18 cellular contexts compared by ENCODE assay signal in the genomic region with DNA sequence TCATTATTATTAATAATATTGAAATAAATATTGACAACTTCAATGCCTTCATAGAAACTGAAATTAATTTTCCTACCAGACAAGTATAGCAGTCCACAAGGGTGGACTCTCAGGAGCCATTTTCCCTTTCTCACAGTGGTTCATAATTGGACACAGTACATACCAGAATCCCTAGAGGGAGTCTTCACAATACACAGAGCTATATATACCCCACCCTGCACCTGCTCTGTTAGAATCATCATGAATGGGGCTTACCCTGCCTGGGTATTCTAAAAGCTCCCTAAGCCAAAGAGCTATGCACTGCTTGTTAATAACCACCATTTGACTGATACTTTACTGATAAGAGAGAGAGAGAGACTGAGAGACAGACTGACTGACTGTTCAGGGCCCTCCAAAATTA.
DNase-seq lines count a peak whose midpoint lies in the region; ATAC-seq and TF ChIP-seq lines count a peak whose summit lies in the region.
"Had no signal": no experiment of that assay in that cellular context is flagged by ENCODE, and none has a peak within 500 bp of the region (broad histone marks: within the 10 kb centered on the region; RNA-seq: fewer than 3 reads in every experiment).

No MANE protein-coding gene starts in this region.

- no peak for TF ChIP-seq CTCF in type B pancreatic cell (conservative IDR thresholded peaks at IDR 0.05)

- no peaks in the 10 kb centered on the region for H3K27me3 ChIP-seq in H7 (ENCODE audit: control insufficient read depth, insufficient read depth, low read length)

- CTCF ChIA-PET in activated CD4-positive, alpha-beta T cell treated with anti-CD3 and anti-CD28 coated beads for 36 hours (lab: Charles Lee), result no interaction called here

- intact Hi-C loops in activated CD4-positive, alpha-beta T cell treated with anti-CD3 and anti-CD28 coated beads for 36 hours (cut with DNase I, micrococcal nuclease), result no loop called here

- ATAC-seq in HG02642 (IDR thresholded peaks at IDR 0.05; ENCODE audit: poor library complexity, unreplicated experiment), result peak; percentile 49
- no peak for ATAC-seq in activated CD4-positive, alpha-beta T cell treated with anti-CD3 and anti-CD28 coated beads for 36 hours
- ATAC-seq: left cardiac atrium, right cardiac atrium had no signal

- H3K9me3 Mint-ChIP-seq in type B pancreatic cell, result no peaks in the 10 kb centered on the region
- no peaks in the 10 kb centered on the region for H3K9me3 Mint-ChIP-seq in activated CD4-positive, alpha-beta T cell treated with anti-CD3 and anti-CD28 coated beads for 36 hours (ENCODE audit: low read depth)

- peaks cover 46% of the 10 kb centered on the region for H3K4me1 Mint-ChIP-seq in type B pancreatic cell (ENCODE audit: unreplicated experiment)
- no peaks in the 10 kb centered on the region for H3K4me1 Mint-ChIP-seq in activated CD4-positive, alpha-beta T cell treated with anti-CD3 and anti-CD28 coated beads for 36 hours
- H3K4me1 Mint-ChIP-seq: CD8-positive, alpha-beta memory T cell had no signal

- no peak overlapping the region for H3K4me3 Mint-ChIP-seq in type B pancreatic cell
- H3K4me3 Mint-ChIP-seq in activated CD4-positive, alpha-beta T cell treated with anti-CD3 and anti-CD28 coated beads for 36 hours, result no peak overlapping the region

- POLR2A ChIA-PET in activated CD4-positive, alpha-beta T cell treated with anti-CD3 and anti-CD28 coated beads for 36 hours (lab: Charles Lee), result no interaction called here

- no peak overlapping the region for H3K27ac Mint-ChIP-seq in type B pancreatic cell
- no peak overlapping the region for H3K27ac Mint-ChIP-seq in activated CD4-positive, alpha-beta T cell treated with anti-CD3 and anti-CD28 coated beads for 36 hours
- H3K27ac Mint-ChIP-seq: CD8-positive, alpha-beta memory T cell had no signal

- H3K27me3 Mint-ChIP-seq in type B pancreatic cell, result no peaks in the 10 kb centered on the region
- H3K27me3 Mint-ChIP-seq in activated CD4-positive, alpha-beta T cell treated with anti-CD3 and anti-CD28 coated beads for 36 hours, result peaks cover 9% of the 10 kb centered on the region
- H3K27me3 Mint-ChIP-seq: CD8-positive, alpha-beta memory T cell had no signal

- no peak overlapping the region for H3K4me3 ChIP-seq in H7 (ENCODE audit: insufficient read depth, low read depth, low read length)
- H3K4me3 ChIP-seq: GM23248 had no signal

- no peaks in the 10 kb centered on the region for H3K36me3 ChIP-seq in H7 (replicated peaks; ENCODE audit: control insufficient read depth, insufficient read depth, low read length)

- H3K36me3 Mint-ChIP-seq in type B pancreatic cell, result peaks cover 14% of the 10 kb centered on the region
- H3K36me3 Mint-ChIP-seq in activated CD4-positive, alpha-beta T cell treated with anti-CD3 and anti-CD28 coated beads for 36 hours (ENCODE audit: low read depth), result no peaks in the 10 kb centered on the region
- H3K36me3 Mint-ChIP-seq: CD8-positive, alpha-beta memory T cell had no signal

- DNase-seq in NOMO-1 treated with DMSO at 0.1 percent for 48 hours (lab: John Stamatoyannopoulos, UW; ENCODE audit: unreplicated experiment) (peak; percentile 43), NOMO-1 treated with dmso at 0.1 percent for 144 hours (lab: John Stamatoyannopoulos, UW; ENCODE audit: unreplicated experiment) (no peak), NCI-H1436 (lab: John Stamatoyannopoulos, UW) (peak; percentile 76), type B pancreatic cell (ENCODE audit: extremely low spot score, unreplicated experiment) (no peak), H7 (no peak), NCI-H2029 (lab: John Stamatoyannopoulos, UW) (no peak)
- no peak for DNase-seq in activated CD4-positive, alpha-beta T cell treated with anti-CD3 and anti-CD28 coated beads for 36 hours
- DNase-seq: activated CD4-positive, alpha-beta T cell treated with anti-CD3 and anti-CD28 coated beads for 48 hours; activated CD8-positive, alpha-beta memory T cell treated with anti-CD3 and anti-CD28 coated beads, Interleukin-2, amount 50 U/mL, for 48 hours; activated gamma-delta T cell treated with Interleukin-2 at 50 U/mL for 16 hours; aorta; CD8-positive, alpha-beta memory T cell; EL; GM23248; left cardiac atrium; nucleus accumbens; right cardiac atrium had no signal

Comparison
In these comparisons a context has a peak if more than half of its experiments do, and no peak if none do; other contexts are left out.
1. DNase-seq: peak in NOMO-1 treated with DMSO at 0.1 percent for 48 hours (single experiment) and NCI-H1436 (single experiment); none in NOMO-1 treated with dmso at 0.1 percent for 144 hours (single experiment), type B pancreatic cell (single experiment), activated CD4-positive, alpha-beta T cell treated with anti-CD3 and anti-CD28 coated beads for 36 hours (single experiment), H7 (single experiment) and NCI-H2029 (single experiment).